8 cellular contexts compared by ENCODE assay signal in the genomic region with DNA sequence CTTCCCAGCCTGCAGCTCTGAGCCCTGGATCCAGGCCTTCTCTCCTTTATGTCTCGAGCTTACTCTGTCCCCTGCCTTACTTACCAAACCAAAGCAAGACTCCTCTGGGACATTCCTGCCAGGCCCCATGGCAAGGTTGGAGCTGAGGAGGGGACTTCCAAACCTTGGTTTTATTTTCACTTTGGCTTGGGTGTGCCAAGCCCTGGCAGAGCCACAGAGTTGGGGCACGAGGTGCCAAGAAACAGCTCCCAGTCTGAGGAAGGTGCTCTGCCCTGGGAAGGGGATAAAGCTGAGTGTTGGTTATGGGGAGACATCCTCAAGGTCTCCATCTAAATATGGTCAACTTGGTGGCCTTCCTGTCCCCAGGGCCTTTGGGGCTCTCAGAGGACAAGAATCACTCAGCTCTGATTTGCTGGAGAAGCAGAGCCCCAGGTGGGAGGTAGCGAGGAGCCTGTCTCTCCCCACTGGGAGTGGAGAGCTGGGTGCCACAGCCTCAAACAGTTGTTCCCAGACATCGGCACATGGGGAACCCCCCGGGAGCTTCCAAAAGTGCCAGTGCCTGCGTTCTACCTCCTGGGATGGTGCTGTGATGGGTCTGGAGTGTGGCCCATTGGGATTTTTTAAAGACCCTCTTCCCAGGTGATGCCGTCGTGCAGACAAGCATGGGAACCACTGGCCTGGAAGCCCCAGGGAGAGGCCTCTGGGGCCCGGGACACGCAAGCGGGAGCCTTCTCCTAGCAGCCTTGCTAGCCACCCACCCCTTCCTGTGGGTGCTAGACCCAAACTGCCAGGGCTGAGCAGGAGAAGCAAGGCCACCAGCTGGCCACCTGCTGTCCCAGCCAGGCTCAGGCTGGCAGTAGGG. TPM values are rescaled to one million over a fixed set of nuclear protein-coding genes. Genes with fewer than 3 reads are reported as not detected.
DNase-seq lines count a peak whose midpoint lies in the region; ATAC-seq and TF ChIP-seq lines count a peak whose summit lies in the region.
"Had no signal": no experiment of that assay in that cellular context is flagged by ENCODE, and none has a peak within 500 bp of the region (broad histone marks: within the 10 kb centered on the region; RNA-seq: fewer than 3 reads in every experiment).

No MANE protein-coding gene starts in this region.

- intact Hi-C loops in heart left ventricle (cut with DNase I): no loop called here

- WGBS in heart left ventricle, 4 donors: 68 to 87% (median 84%) methylated on average over 6 to 11 of the region's 11 CpGs

- H3K4me3 Mint-ChIP-seq in stimulated activated naive CD8-positive, alpha-beta T cell treated with anti-CD3 and anti-CD28 coated beads, Interleukin-15, amount 100 ng/mL, for 72 hours: peak overlapping the region; percentile 72 to 86

- H3K27me3 Mint-ChIP-seq in stimulated activated naive CD8-positive, alpha-beta T cell treated with anti-CD3 and anti-CD28 coated beads, Interleukin-15, amount 100 ng/mL, for 72 hours: no peaks in the 10 kb centered on the region

- H3K4me1 Mint-ChIP-seq in stimulated activated naive CD8-positive, alpha-beta T cell treated with anti-CD3 and anti-CD28 coated beads, Interleukin-15, amount 100 ng/mL, for 72 hours: peaks cover 100% of the 10 kb centered on the region

- H3K27me3 ChIP-seq in heart left ventricle: no peaks in the 10 kb centered on the region

- H3K9me3 Mint-ChIP-seq in stimulated activated naive CD8-positive, alpha-beta T cell treated with anti-CD3 and anti-CD28 coated beads, Interleukin-15, amount 100 ng/mL, for 72 hours: peaks cover 0 to 5% of the 10 kb centered on the region in 2 donors

- H3K27ac ChIP-seq in heart left ventricle: peak overlapping the region in 11 of 12 donors; percentile 76 to 93 (median 83)

- TF ChIP-seq CTCF in heart left ventricle (IDR thresholded peaks at IDR 0.05): no peak

- peaks cover 0 to 67% (median 0%) of the 10 kb centered on the region in 9 donors for H3K36me3 ChIP-seq in heart left ventricle

- H3K9me3 ChIP-seq in heart left ventricle: no peaks in the 10 kb centered on the region

- H3K4me3 ChIP-seq in heart left ventricle: peak overlapping the region in 1 of 12 donors; percentile 21

- ATAC-seq in GM21576 (IDR thresholded peaks at IDR 0.05; ENCODE audit: unreplicated experiment) (peak; percentile 14), heart left ventricle (no peak), HG03439 (IDR thresholded peaks at IDR 0.05; ENCODE audit: unreplicated experiment) (no peak), GM21515 (IDR thresholded peaks at IDR 0.05; ENCODE audit: unreplicated experiment) (no peak)
- peak; percentile 57 for ATAC-seq in stimulated activated naive CD8-positive, alpha-beta T cell treated with anti-CD3 and anti-CD28 coated beads, Interleukin-15, amount 100 ng/mL, for 72 hours

- peak overlapping the region; percentile 94 to 98 for H3K27ac Mint-ChIP-seq in stimulated activated naive CD8-positive, alpha-beta T cell treated with anti-CD3 and anti-CD28 coated beads, Interleukin-15, amount 100 ng/mL, for 72 hours

- DNase-seq in T-helper 22 cell (ENCODE audit: low read depth): peak; percentile 55
- peak in 1 of 5 donors; percentile 39 for DNase-seq in heart left ventricle
- peak in 1 of 2 donors; percentile 44 for DNase-seq in stimulated activated naive CD8-positive, alpha-beta T cell treated with anti-CD3 and anti-CD28 coated beads, Interleukin-15, amount 100 ng/mL, for 72 hours
- DNase-seq in KG1 (lab: John Stamatoyannopoulos, UW): no peak

- peaks cover 0 to 83% (median 18%) of the 10 kb centered on the region in 12 donors for H3K4me1 ChIP-seq in heart left ventricle

- no peak for TF ChIP-seq POLR2A in heart left ventricle (IDR thresholded peaks at IDR 0.05)

RNA-seq across cellular contexts. Expression of a gene that starts 10.3 kb away (rescaled TPM):
- total RNA-seq in heart left ventricle: 10 to 100 TPM in 4 of 9 donors, 1 to 10 TPM in 5; 5.8 to 98.6 (median 9.9) TPM
- polyA plus RNA-seq in heart left ventricle: 10 to 100 TPM in 1 of 2 donors, 1 to 10 TPM in 1; 6.8 to 11.8 TPM

RNA-seq across cellular contexts. Expression of a gene that starts 37.9 kb away (rescaled TPM):
- 1 to 10 TPM in 2 of 9 donors, under 1 TPM in 5, not detected in 2; 0.23 to 3.1 (median 0.30) TPM for total RNA-seq in heart left ventricle
- under 1 TPM in 1 of 2 donors, not detected in 1; 0.32 TPM for polyA plus RNA-seq in heart left ventricle
- total RNA-seq: myocyte had no signal

Comparison
In these comparisons a context has a peak if more than half of its experiments do, and no peak if none do; other contexts are left out.
1. ATAC-seq: peak in GM21576 (single experiment) and stimulated activated naive CD8-positive, alpha-beta T cell treated with anti-CD3 and anti-CD28 coated beads, Interleukin-15, amount 100 ng/mL, for 72 hours (single experiment); none in heart left ventricle (0 of 4), HG03439 (single experiment) and GM21515 (single experiment).